ENCODE assay signal across 8 cellular contexts in the genomic region with DNA sequence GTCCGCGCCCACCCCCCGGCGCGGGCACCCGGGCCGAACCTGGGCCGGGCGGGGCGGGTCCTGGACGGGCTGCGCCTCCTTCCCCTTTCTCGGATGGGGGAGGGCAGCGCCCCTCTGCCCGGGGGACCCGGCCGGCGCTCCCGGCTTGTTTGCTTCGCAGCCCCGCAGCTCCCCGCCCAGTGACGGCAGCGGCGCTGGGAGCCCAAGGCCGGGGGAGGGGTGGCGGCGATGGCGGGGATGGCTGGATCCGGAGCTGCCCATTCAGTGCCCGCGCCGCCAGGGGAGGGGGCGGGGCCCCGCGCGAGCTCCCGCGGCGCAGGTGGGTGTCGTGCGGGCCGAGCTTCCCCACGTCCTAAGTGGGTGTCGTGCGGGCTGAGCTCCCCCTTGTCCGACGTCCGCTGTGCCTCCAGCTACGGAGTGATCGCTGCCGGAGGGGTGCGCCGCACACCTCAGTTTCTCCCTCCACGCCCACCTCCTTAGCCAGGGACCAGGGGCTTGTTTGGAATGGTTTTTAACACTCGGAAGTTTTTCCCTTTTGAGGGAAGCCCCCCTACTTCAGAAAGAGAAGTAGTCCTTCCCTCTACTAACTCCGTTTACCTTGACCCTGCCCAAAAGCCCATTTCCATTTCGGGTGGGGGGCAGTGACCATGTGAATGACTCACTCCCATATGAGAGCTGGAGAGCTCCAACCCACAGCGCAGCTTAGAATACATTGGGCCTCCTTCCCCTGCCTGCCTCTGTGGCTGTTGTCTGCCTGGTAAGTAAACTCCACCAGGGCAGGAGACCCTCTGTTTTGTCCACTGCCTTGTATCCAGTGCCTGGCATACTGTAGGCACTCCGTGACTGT. TPM values are rescaled to one million over a fixed set of nuclear protein-coding genes. Genes with fewer than 3 reads are reported as not detected.
DNase-seq lines count a peak whose midpoint lies in the region; ATAC-seq lines count a peak whose summit lies in the region.

No MANE protein-coding gene starts in this region.

- H3K27ac Mint-ChIP-seq in activated T-cell treated with anti-CD3 and anti-CD28 coated beads, Interleukin-2, amount 50 U/mL, for 24 hours: peak overlapping the region; percentile 85
- H3K27ac Mint-ChIP-seq in stimulated activated naive CD8-positive, alpha-beta T cell treated with anti-CD3 and anti-CD28 coated beads, Interleukin-15, amount 100 ng/mL, for 72 hours: peak overlapping the region; percentile 12 to 46

- peaks cover 24 to 42% (median 36%) of the 10 kb centered on the region in 10 experiments for H3K4me1 ChIP-seq in BLaER1 treated with 17β-estradiol and CSF1 and Interleukin-3, amounts not matched to agents 10 nM and 100 nM
- H3K4me1 ChIP-seq in esophagus (ENCODE audit: control insufficient read depth in 2 of 2, insufficient read depth in 2 of 2, low read length in 1 of 2): peaks cover 3 to 6% of the 10 kb centered on the region in 2 donors
- H3K4me1 ChIP-seq in muscle layer of duodenum (ENCODE audit: control insufficient read depth in 1 of 2, insufficient read depth in 2 of 2, low read length in 2 of 2): peaks cover 0 to 20% of the 10 kb centered on the region in 2 donors

- peak overlapping the region; percentile 79 for H3K4me3 Mint-ChIP-seq in activated T-cell treated with anti-CD3 and anti-CD28 coated beads, Interleukin-2, amount 50 U/mL, for 24 hours
- H3K4me3 Mint-ChIP-seq in stimulated activated naive CD8-positive, alpha-beta T cell treated with anti-CD3 and anti-CD28 coated beads, Interleukin-15, amount 100 ng/mL, for 72 hours: peak overlapping the region; percentile 100

- ATAC-seq in GM19455 (IDR thresholded peaks at IDR 0.05; ENCODE audit: unreplicated experiment) (peak; percentile 10), HG03460 (IDR thresholded peaks at IDR 0.05; ENCODE audit: unreplicated experiment) (no peak)
- ATAC-seq in stimulated activated naive CD8-positive, alpha-beta T cell treated with anti-CD3 and anti-CD28 coated beads, Interleukin-15, amount 100 ng/mL, for 72 hours: peak; percentile 51

- no peaks in the 10 kb centered on the region for H3K9me3 ChIP-seq in BLaER1 treated with 17β-estradiol and CSF1 and Interleukin-3, amounts not matched to agents 10 nM and 100 nM (replicated peaks in 1 of 11)
- H3K9me3 ChIP-seq in esophagus (ENCODE audit: control insufficient read depth in 2 of 2, insufficient read depth in 1 of 2, low read depth in 1 of 2, low read length in 1 of 2): no peaks in the 10 kb centered on the region
- no peaks in the 10 kb centered on the region for H3K9me3 ChIP-seq in muscle layer of duodenum (ENCODE audit: control insufficient read depth in 1 of 2, low read length in 2 of 2)

- DNase-seq in NCI-H526 treated with DMSO at 0.1 percent for 48 hours (lab: John Stamatoyannopoulos, UW): peak; percentile 25
- DNase-seq in activated T-cell treated with anti-CD3 and anti-CD28 coated beads, Interleukin-2, amount 50 U/mL, for 24 hours: peak; percentile 74
- peak; percentile 57 for DNase-seq in stimulated activated naive CD8-positive, alpha-beta T cell treated with anti-CD3 and anti-CD28 coated beads, Interleukin-15, amount 100 ng/mL, for 72 hours

- peaks cover 30 to 51% (median 44%) of the 10 kb centered on the region in 11 experiments for H3K36me3 ChIP-seq in BLaER1 treated with 17β-estradiol and CSF1 and Interleukin-3, amounts not matched to agents 10 nM and 100 nM
- H3K36me3 ChIP-seq in esophagus (ENCODE audit: control insufficient read depth in 2 of 2, insufficient read depth in 2 of 2, low read length in 1 of 2): peaks cover 6% of the 10 kb centered on the region in 2 donors
- peaks cover 21 to 32% of the 10 kb centered on the region in 2 donors for H3K36me3 ChIP-seq in muscle layer of duodenum (ENCODE audit: control insufficient read depth in 1 of 2, insufficient read depth in 2 of 2, low read length in 2 of 2)

- H3K27me3 ChIP-seq in BLaER1 treated with 17β-estradiol and CSF1 and Interleukin-3, amounts not matched to agents 10 nM and 100 nM: no peaks in the 10 kb centered on the region
- no peaks in the 10 kb centered on the region for H3K27me3 ChIP-seq in esophagus (ENCODE audit: control insufficient read depth in 1 of 2, insufficient read depth in 2 of 2, low read length in 2 of 2)
- no peaks in the 10 kb centered on the region for H3K27me3 ChIP-seq in muscle layer of duodenum (ENCODE audit: low read depth, low read length)

- peaks cover 29% of the 10 kb centered on the region for H3K4me1 Mint-ChIP-seq in activated T-cell treated with anti-CD3 and anti-CD28 coated beads, Interleukin-2, amount 50 U/mL, for 24 hours (ENCODE audit: low read depth)
- H3K4me1 Mint-ChIP-seq in stimulated activated naive CD8-positive, alpha-beta T cell treated with anti-CD3 and anti-CD28 coated beads, Interleukin-15, amount 100 ng/mL, for 72 hours: peaks cover 23% of the 10 kb centered on the region

- H3K9me3 Mint-ChIP-seq in activated T-cell treated with anti-CD3 and anti-CD28 coated beads, Interleukin-2, amount 50 U/mL, for 24 hours: no peaks in the 10 kb centered on the region
- no peaks in the 10 kb centered on the region for H3K9me3 Mint-ChIP-seq in stimulated activated naive CD8-positive, alpha-beta T cell treated with anti-CD3 and anti-CD28 coated beads, Interleukin-15, amount 100 ng/mL, for 72 hours

- H3K4me3 ChIP-seq in BLaER1 treated with 17β-estradiol and CSF1 and Interleukin-3, amounts not matched to agents 10 nM and 100 nM: peak overlapping the region; percentile 84 to 99 (median 93)
- H3K4me3 ChIP-seq in esophagus (ENCODE audit: low read depth in 1 of 2, low read length in 2 of 2) (peak overlapping the region; percentile 72 to 85), muscle layer of duodenum (ENCODE audit: low read depth in 1 of 2, low read length in 2 of 2) (peak overlapping the region; percentile 64 to 99)

- H3K27ac ChIP-seq in BLaER1 treated with 17β-estradiol and CSF1 and Interleukin-3, amounts not matched to agents 10 nM and 100 nM: peak overlapping the region; percentile 77 to 92 (median 86)
- H3K27ac ChIP-seq in esophagus (ENCODE audit: low read depth in 2 of 2, low read length in 1 of 2) (peak overlapping the region; percentile 87 to 91), muscle layer of duodenum (ENCODE audit: low read length) (peak overlapping the region; percentile 1)

- H3K9ac ChIP-seq in BLaER1 treated with 17β-estradiol and CSF1 and Interleukin-3, amounts not matched to agents 10 nM and 100 nM: peak overlapping the region; percentile 81 to 95 (median 91)

- peak overlapping the region; percentile 91 to 100 (median 98) for H3K4me2 ChIP-seq in BLaER1 treated with 17β-estradiol and CSF1 and Interleukin-3, amounts not matched to agents 10 nM and 100 nM

- 2 to 4% methylated on average over 42 to 60 of the region's 60 CpGs for whole genome bisulfite sequencing in esophagus, 2 donors

- H4K20me1 ChIP-seq in BLaER1 treated with 17β-estradiol and CSF1 and Interleukin-3, amounts not matched to agents 10 nM and 100 nM: peaks cover 0 to 53% (median 31%) of the 10 kb centered on the region in 11 experiments; a peak in 17 of 22 replicates

- H3K36me3 Mint-ChIP-seq in activated T-cell treated with anti-CD3 and anti-CD28 coated beads, Interleukin-2, amount 50 U/mL, for 24 hours (ENCODE audit: low read depth): peaks cover 19% of the 10 kb centered on the region

- H3K27me3 Mint-ChIP-seq in activated T-cell treated with anti-CD3 and anti-CD28 coated beads, Interleukin-2, amount 50 U/mL, for 24 hours: no peaks in the 10 kb centered on the region
- H3K27me3 Mint-ChIP-seq in stimulated activated naive CD8-positive, alpha-beta T cell treated with anti-CD3 and anti-CD28 coated beads, Interleukin-15, amount 100 ng/mL, for 72 hours: no peaks in the 10 kb centered on the region

RNA-seq across cellular contexts. Expression of gene SGSM2, which starts 0.7 kb away (rescaled TPM):
- polyA plus RNA-seq in esophagus: 100 to 1,000 TPM in 1 of 2 donors, 10 to 100 TPM in 1; 51.6 to 149 TPM

RNA-seq across cellular contexts. Expression of gene TSR1, which starts 1.8 kb away (rescaled TPM):
- 10 to 100 TPM; 15.9 to 19.3 TPM for polyA plus RNA-seq in esophagus

RNA-seq across cellular contexts. Expression of gene SRR, which starts 34.3 kb away (rescaled TPM):
- polyA plus RNA-seq in esophagus: 1 to 10 TPM; 2.1 to 4.5 TPM

RNA-seq across cellular contexts. Expression of gene SMG6, which starts 34.4 kb away (rescaled TPM):
- polyA plus RNA-seq in esophagus: 10 to 100 TPM; 14.0 to 16.7 TPM

Comparison
In these comparisons a context has a peak if more than half of its experiments do, and no peak if none do; other contexts are left out.
1. H3K27ac ChIP-seq: peak in every context shown above with its lines; median percentile 89 in esophagus; 86 in BLaER1 treated with 17β-estradiol and CSF1 and Interleukin-3, amounts not matched to agents 10 nM and 100 nM; 1 in muscle layer of duodenum.